ENCODE assay signal across 1 cellular context in genomic region chr9:114450833-114451706, GRCh38.
TF ChIP-seq lines count a peak whose summit lies in the region.

No MANE protein-coding gene starts in this region.

TF ChIP-seq in SK-N-SH, 30 proteins besides CTCF, POLR2A, EP300 and RAD21 (continued from another document):
- TF ChIP-seq USF1 (IDR thresholded peaks at IDR 0.05; ENCODE audit: borderline replicate concordance, low read depth): no peak
- no peak for TF ChIP-seq SMC3 (IDR thresholded peaks at IDR 0.05; ENCODE audit: low read depth, low read length)
- no peak for TF ChIP-seq EZH2phosphoT487 (IDR thresholded peaks at IDR 0.05; ENCODE audit: borderline replicate concordance, low read depth)
- TF ChIP-seq FOSL2 (IDR thresholded peaks at IDR 0.05; ENCODE audit: borderline replicate concordance, low read depth): no peak
- no peak for TF ChIP-seq NFIC (IDR thresholded peaks at IDR 0.05; ENCODE audit: borderline replicate concordance)
- no peak for TF ChIP-seq MEF2A (IDR thresholded peaks at IDR 0.05; ENCODE audit: borderline replicate concordance, low read depth)
- no peak for TF ChIP-seq TAF1 (IDR thresholded peaks at IDR 0.05; ENCODE audit: borderline replicate concordance, low read depth, low read length)
- no peak for TF ChIP-seq GABPA (IDR thresholded peaks at IDR 0.05; ENCODE audit: low read depth)
- no peak for TF ChIP-seq REST (IDR thresholded peaks at IDR 0.05; ENCODE audit: low read depth, low read length)
- no peak for TF ChIP-seq SIN3A (IDR thresholded peaks at IDR 0.05; ENCODE audit: borderline replicate concordance, low read depth, low read length)
- no peak for TF ChIP-seq RCOR1 (IDR thresholded peaks at IDR 0.05; ENCODE audit: low read length)
- TF ChIP-seq MXI1 (IDR thresholded peaks at IDR 0.05; ENCODE audit: low read depth, low read length): no peak
TF ChIP-seq in SK-N-SH: peak in this region for 0.
